Comparison of ENCODE assay signal across 3 cellular contexts in the genomic region with DNA sequence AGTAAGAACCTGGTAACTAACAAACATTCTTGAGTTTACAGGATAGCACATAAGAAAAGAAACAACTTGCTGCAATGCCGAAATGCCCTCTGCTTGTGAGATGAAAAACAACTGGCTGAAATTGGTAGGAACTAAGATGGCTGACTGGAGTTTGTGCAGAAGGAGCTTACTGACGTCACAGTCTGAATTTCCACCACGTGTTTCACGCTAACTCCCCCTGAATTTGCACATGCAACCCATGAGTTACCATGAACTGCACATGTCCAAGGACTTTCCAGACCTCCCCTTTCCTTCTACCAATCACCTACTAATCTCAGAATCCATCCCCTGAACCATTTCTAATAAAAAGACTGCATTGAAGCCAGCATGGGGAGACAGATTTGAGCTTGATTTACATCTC.
TF ChIP-seq lines count a peak whose summit lies in the region.

No MANE protein-coding gene starts in this region.

TF ChIP-seq in HepG2, 621 proteins besides CTCF, POLR2A, EP300 and RAD21:
- TF ChIP-seq, protein P1, sequence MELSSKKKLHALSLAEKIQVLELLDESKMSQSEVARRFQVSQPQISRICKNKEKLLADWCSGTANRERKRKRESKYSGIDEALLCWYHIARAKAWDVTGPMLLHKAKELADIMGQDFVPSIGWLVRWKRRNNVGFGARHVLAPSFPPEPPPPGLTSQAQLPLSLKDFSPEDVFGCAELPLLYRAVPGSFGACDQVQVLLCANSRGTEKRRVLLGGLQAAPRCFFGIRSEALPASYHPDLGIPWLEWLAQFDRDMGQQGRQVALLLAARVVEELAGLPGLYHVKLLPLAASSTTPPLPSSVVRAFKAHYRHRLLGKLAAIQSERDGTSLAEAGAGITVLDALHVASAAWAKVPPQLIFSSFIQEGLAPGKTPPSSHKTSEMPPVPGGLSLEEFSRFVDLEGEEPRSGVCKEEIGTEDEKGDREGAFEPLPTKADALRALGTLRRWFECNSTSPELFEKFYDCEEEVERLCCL (CRISPR knock-in tag; IDR thresholded peaks at IDR 0.05; ENCODE audit: borderline replicate concordance), result no peak
- no peak for TF ChIP-seq ZNF143 (CRISPR knock-in tag; IDR thresholded peaks at IDR 0.05)
- TF ChIP-seq, protein P2, sequence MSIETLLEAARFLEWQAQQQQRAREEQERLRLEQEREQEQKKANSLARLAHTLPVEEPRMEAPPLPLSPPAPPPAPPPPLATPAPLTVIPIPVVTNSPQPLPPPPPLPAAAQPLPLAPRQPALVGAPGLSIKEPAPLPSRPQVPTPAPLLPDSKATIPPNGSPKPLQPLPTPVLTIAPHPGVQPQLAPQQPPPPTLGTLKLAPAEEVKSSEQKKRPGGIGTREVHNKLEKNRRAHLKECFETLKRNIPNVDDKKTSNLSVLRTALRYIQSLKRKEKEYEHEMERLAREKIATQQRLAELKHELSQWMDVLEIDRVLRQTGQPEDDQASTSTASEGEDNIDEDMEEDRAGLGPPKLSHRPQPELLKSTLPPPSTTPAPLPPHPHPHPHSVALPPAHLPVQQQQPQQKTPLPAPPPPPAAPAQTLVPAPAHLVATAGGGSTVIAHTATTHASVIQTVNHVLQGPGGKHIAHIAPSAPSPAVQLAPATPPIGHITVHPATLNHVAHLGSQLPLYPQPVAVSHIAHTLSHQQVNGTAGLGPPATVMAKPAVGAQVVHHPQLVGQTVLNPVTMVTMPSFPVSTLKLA (IDR thresholded peaks at IDR 0.05), result peak; percentile 94
- no peak for TF ChIP-seq ZNF343 (CRISPR knock-in tag; IDR thresholded peaks at IDR 0.05)
- no peak for TF ChIP-seq HOXA5 (CRISPR knock-in tag; IDR thresholded peaks at IDR 0.05)
- no peak for TF ChIP-seq ZNF550 (CRISPR knock-in tag; IDR thresholded peaks at IDR 0.05; ENCODE audit: borderline replicate concordance)
- no peak for TF ChIP-seq ZEB1 (IDR thresholded peaks at IDR 0.05; ENCODE audit: insufficient replicate concordance, low read depth)
- peak; percentile 89 for TF ChIP-seq CREB1 (IDR thresholded peaks at IDR 0.05)
- TF ChIP-seq CREB1 (CRISPR knock-in tag; IDR thresholded peaks at IDR 0.05), result no peak
- TF ChIP-seq HMG20A (CRISPR knock-in tag; IDR thresholded peaks at IDR 0.05; ENCODE audit: borderline replicate concordance), result no peak

TF ChIP-seq in K562, 482 proteins besides CTCF, POLR2A, EP300 and RAD21:
- no peak for TF ChIP-seq ATF1 (CRISPR knock-in tag; IDR thresholded peaks at IDR 0.05)
- TF ChIP-seq ATF1 (tag; IDR thresholded peaks at IDR 0.05), result peak; percentile 52
- no peak for TF ChIP-seq MCM7 (IDR thresholded peaks at IDR 0.05)
- TF ChIP-seq, protein P3, sequence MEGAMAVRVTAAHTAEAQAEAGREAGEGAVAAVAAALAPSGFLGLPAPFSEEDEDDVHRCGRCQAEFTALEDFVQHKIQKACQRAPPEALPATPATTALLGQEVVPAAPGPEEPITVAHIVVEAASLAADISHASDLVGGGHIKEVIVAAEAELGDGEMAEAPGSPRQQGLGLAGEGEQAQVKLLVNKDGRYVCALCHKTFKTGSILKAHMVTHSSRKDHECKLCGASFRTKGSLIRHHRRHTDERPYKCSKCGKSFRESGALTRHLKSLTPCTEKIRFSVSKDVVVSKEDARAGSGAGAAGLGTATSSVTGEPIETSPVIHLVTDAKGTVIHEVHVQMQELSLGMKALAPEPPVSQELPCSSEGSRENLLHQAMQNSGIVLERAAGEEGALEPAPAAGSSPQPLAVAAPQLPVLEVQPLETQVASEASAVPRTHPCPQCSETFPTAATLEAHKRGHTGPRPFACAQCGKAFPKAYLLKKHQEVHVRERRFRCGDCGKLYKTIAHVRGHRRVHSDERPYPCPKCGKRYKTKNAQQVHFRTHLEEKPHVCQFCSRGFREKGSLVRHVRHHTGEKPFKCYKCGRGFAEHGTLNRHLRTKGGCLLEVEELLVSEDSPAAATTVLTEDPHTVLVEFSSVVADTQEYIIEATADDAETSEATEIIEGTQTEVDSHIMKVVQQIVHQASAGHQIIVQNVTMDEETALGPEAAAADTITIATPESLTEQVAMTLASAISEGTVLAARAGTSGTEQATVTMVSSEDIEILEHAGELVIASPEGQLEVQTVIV (CRISPR knock-in tag; IDR thresholded peaks at IDR 0.05; ENCODE audit: borderline replicate concordance), result no peak
- peak in 1 of 3 experiments; percentile 34 for TF ChIP-seq YY1 (IDR thresholded peaks at IDR 0.05; ENCODE audit: borderline replicate concordance in 1 of 3, control insufficient read depth in 1 of 3, extremely low read depth in 1 of 3, insufficient read depth in 3 of 3, insufficient read length in 1 of 3, insufficient replicate concordance in 2 of 3, low read depth in 1 of 3, low read length in 2 of 3)

TF ChIP-seq in H1, 55 proteins besides CTCF, POLR2A, EP300 and RAD21:
- TF ChIP-seq YY1 (IDR thresholded peaks at IDR 0.05; ENCODE audit: low read depth, low read length), result 0 out of 2 replicates have a peak, but pooled peaks have one; percentile 37
- TF ChIP-seq TAF7 (optimal IDR thresholded peaks at IDR 0.05; ENCODE audit: borderline replicate concordance, low read depth, low read length), result no peak
